In genomic region chr13:30742896-30743295, GRCh38 we compare ENCODE assay signal across 10 cellular contexts. TPM values are rescaled to one million over a fixed set of nuclear protein-coding genes. Genes with fewer than 3 reads are reported as not detected.
DNase-seq lines count a peak whose midpoint lies in the region; ATAC-seq, FAIRE-seq and TF ChIP-seq lines count a peak whose summit lies in the region.
"Had no signal": no experiment of that assay in that cellular context is flagged by ENCODE, and none has a peak within 500 bp of the region (broad histone marks: within the 10 kb centered on the region; RNA-seq: fewer than 3 reads in every experiment).

No MANE protein-coding gene starts in this region.

- no peaks in the 10 kb centered on the region for H3K9me3 Mint-ChIP-seq in CD4-positive, alpha-beta T cell

- H3K27ac Mint-ChIP-seq in CD4-positive, alpha-beta T cell: peak overlapping the region; percentile 50

- TF ChIP-seq CTCF in CD4-positive, alpha-beta T cell (IDR thresholded peaks at IDR 0.05): no peak
- TF ChIP-seq CTCF in Peyer's patch (IDR thresholded peaks at IDR 0.05) (no peak), endothelial cell of umbilical vein (IDR thresholded peaks at IDR 0.05; ENCODE audit: extremely low read depth in 1 of 2, insufficient read depth in 1 of 2, low read depth in 1 of 2, low read length in 2 of 2) (no peak), OCI-LY7 (conservative IDR thresholded peaks at IDR 0.05; ENCODE audit: low read length) (no peak)

- H3K36me3 Mint-ChIP-seq in CD4-positive, alpha-beta T cell (ENCODE audit: low read depth): peaks cover 51% of the 10 kb centered on the region

- H2AFZ ChIP-seq in endothelial cell of umbilical vein (ENCODE audit: low read depth, low read length) (no peak overlapping the region), OCI-LY7 (ENCODE audit: low read length) (no peak overlapping the region)

- no peak overlapping the region for H3K9ac ChIP-seq in endothelial cell of umbilical vein (replicated peaks; ENCODE audit: extremely low read depth, insufficient read depth, low read length)

- CTCF ChIA-PET in CD4-positive, alpha-beta T cell (lab: Charles Lee): no interaction called here
- CTCF ChIA-PET in endothelial cell of umbilical vein (lab: Charles Lee) (interaction anchor here (0.8 to 2.6 kb wide), 6 partner anchors 10 to 302 kb away, joined by 3 to 13 read pairs (median 6); no protein-coding TSS in a partner anchor), OCI-LY7 (lab: Charles Lee; ENCODE audit: unreplicated experiment) (no interaction called here)

- H3K4me3 ChIP-seq in Peyer's patch (no peak overlapping the region), endothelial cell of umbilical vein (replicated peaks in 1 of 3; ENCODE audit: insufficient read depth in 1 of 3, low read depth in 1 of 3, low read length in 3 of 3) (no peak overlapping the region), OCI-LY7 (ENCODE audit: low read depth, low read length, poor library complexity, severe bottlenecking) (no peak overlapping the region)
- H3K4me3 ChIP-seq: suprapubic skin had no signal

- H3K27me3 Mint-ChIP-seq in CD4-positive, alpha-beta T cell: no peaks in the 10 kb centered on the region

- H3K4me1 ChIP-seq in Peyer's patch (peaks cover 6 to 52% (median 12%) of the 10 kb centered on the region in 4 donors), endothelial cell of umbilical vein (ENCODE audit: control insufficient read depth, extremely low read depth, insufficient read depth, low read length) (peaks cover 57% of the 10 kb centered on the region), OCI-LY7 (ENCODE audit: insufficient read depth, low read length, poor library complexity, severe bottlenecking) (peaks cover 36% of the 10 kb centered on the region)

- peak overlapping the region; percentile 39 for H3K4me2 ChIP-seq in endothelial cell of umbilical vein (ENCODE audit: insufficient read depth, low read length)
- no peak overlapping the region for H3K4me2 ChIP-seq in OCI-LY7 (ENCODE audit: low read length)

- peak overlapping the region; percentile 65 for H3K4me3 Mint-ChIP-seq in CD4-positive, alpha-beta T cell

- DNase-seq in CD4-positive, alpha-beta T cell: no peak
- DNase-seq in Peyer's patch (no peak), endothelial cell of umbilical vein (ENCODE audit: low read depth, low spot score) (no peak), sciatic nerve (ENCODE audit: low spot score) (no peak), Kasumi-1 (lab: John Stamatoyannopoulos, UW) (no peak), OCI-LY7 (ENCODE audit: low spot score) (no peak), posterior cingulate gyrus (no peak)
- DNase-seq: NCI-H510A treated with DMSO at 0.1 percent for 48 hours had no signal

- H3K27me3 ChIP-seq in CD4-positive, alpha-beta T cell (ENCODE audit: control insufficient read depth, insufficient read depth, low read length): no peaks in the 10 kb centered on the region
- no peaks in the 10 kb centered on the region for H3K27me3 ChIP-seq in Peyer's patch
- H3K27me3 ChIP-seq in endothelial cell of umbilical vein (ENCODE audit: control insufficient read depth in 2 of 2, insufficient read depth in 2 of 2, low read length in 2 of 2): no peaks in the 10 kb centered on the region
- H3K27me3 ChIP-seq: suprapubic skin had no signal

- no peaks in the 10 kb centered on the region for H3K9me1 ChIP-seq in endothelial cell of umbilical vein (replicated peaks; ENCODE audit: control insufficient read depth, extremely low read depth, insufficient read depth, low read length)

- H3K4me1 Mint-ChIP-seq in CD4-positive, alpha-beta T cell (ENCODE audit: low read depth): peaks cover 67% of the 10 kb centered on the region

- POLR2A ChIA-PET in CD4-positive, alpha-beta T cell (lab: Charles Lee): interaction anchor here (2.0 kb wide), 1 partner anchor 125 kb away, joined by 8 read pairs; the partner anchor contains the start of gene USPL1
- POLR2A ChIA-PET in endothelial cell of umbilical vein (lab: Charles Lee): no interaction called here
- POLR2A ChIA-PET in OCI-LY7 (lab: Charles Lee): interaction anchor here (0.6 to 0.9 kb wide), 2 partner anchors 94 to 793 kb away, joined by 3 read pairs; no protein-coding TSS in a partner anchor

- no peaks in the 10 kb centered on the region for H4K20me1 ChIP-seq in endothelial cell of umbilical vein (replicated peaks; ENCODE audit: control insufficient read depth, extremely low read depth, insufficient read depth, low read length)
- H4K20me1 ChIP-seq in OCI-LY7 (ENCODE audit: insufficient read depth, low read length): no peaks in the 10 kb centered on the region

- H3K36me3 ChIP-seq in Peyer's patch: no peaks in the 10 kb centered on the region
- no peaks in the 10 kb centered on the region for H3K36me3 ChIP-seq in endothelial cell of umbilical vein (ENCODE audit: control insufficient read depth in 2 of 2, extremely low read depth in 1 of 2, insufficient read depth in 2 of 2, low read length in 2 of 2)
- H3K36me3 ChIP-seq in OCI-LY7 (ENCODE audit: insufficient read depth, low read length): peaks cover 37% of the 10 kb centered on the region
- H3K36me3 ChIP-seq: suprapubic skin had no signal

- no peak for FAIRE-seq in endothelial cell of umbilical vein (lab: Jason Lieb, UNC)

- no peak for TF ChIP-seq POLR2A in Peyer's patch (IDR thresholded peaks at IDR 0.05)
- no peak for TF ChIP-seq POLR2A in endothelial cell of umbilical vein (IDR thresholded peaks at IDR 0.05; ENCODE audit: low read depth, low read length)

- ATAC-seq in CD4-positive, alpha-beta T cell (ENCODE audit: poor library complexity): no peak
- peak; percentile 2 for ATAC-seq in sciatic nerve
- no peak for ATAC-seq in GM21360 (IDR thresholded peaks at IDR 0.05; ENCODE audit: unreplicated experiment)

- dilution Hi-C loops in endothelial cell of umbilical vein (cut with MboI; ENCODE audit: extremely low pct_ligation_motif_present, low sequenced_read_pairs): no loop called here

- no peak overlapping the region for H3K27ac ChIP-seq in CD4-positive, alpha-beta T cell (ENCODE audit: low read depth, low read length)
- H3K27ac ChIP-seq in Peyer's patch (peak overlapping the region; percentile 62 to 86 (median 72)), endothelial cell of umbilical vein (ENCODE audit: insufficient read depth, low read depth, low read length) (peak overlapping the region; percentile 87), OCI-LY7 (ENCODE audit: low read depth, low read length, poor library complexity, severe bottlenecking) (no peak overlapping the region)
- H3K27ac ChIP-seq: suprapubic skin had no signal

- intact Hi-C loops in CD4-positive, alpha-beta T cell (cut with DNase I, micrococcal nuclease): loop anchor here (5.0 to 10.0 kb wide), 2 partner anchors 128 to 371 kb away; partner anchors contain the start of gene USPL1 (in 1 of the 2)
- intact Hi-C loops in endothelial cell of umbilical vein (cut with micrococcal nuclease): loop anchor here (1.0 to 5.0 kb wide), 5 partner anchors 30 to 419 kb away; partner anchors contain the start of genes HSPH1 and USPL1
- intact Hi-C loops in sciatic nerve (cut with DNase I): no loop called here
- intact Hi-C loops in OCI-LY7 (cut with micrococcal nuclease; ENCODE audit: unreplicated experiment): no loop called here
- intact Hi-C loops in posterior cingulate gyrus (cut with DNase I): no loop called here

- BruUV-seq in endothelial cell of umbilical vein (replicated peaks; lab: Mats Ljungman, UMichigan): no TSS peak
- BruUV-seq in OCI-LY7 (replicated peaks; lab: Mats Ljungman, UMichigan): no TSS peak

- H3K9me3 ChIP-seq in CD4-positive, alpha-beta T cell (ENCODE audit: control insufficient read depth, low read length): no peaks in the 10 kb centered on the region
- no peaks in the 10 kb centered on the region for H3K9me3 ChIP-seq in Peyer's patch
- no peaks in the 10 kb centered on the region for H3K9me3 ChIP-seq in endothelial cell of umbilical vein (replicated peaks; ENCODE audit: control insufficient read depth, insufficient read depth, low read length)
- H3K9me3 ChIP-seq in OCI-LY7 (ENCODE audit: low read length): no peaks in the 10 kb centered on the region
- H3K9me3 ChIP-seq: suprapubic skin had no signal

- H3K9me2 ChIP-seq in OCI-LY7 (ENCODE audit: insufficient read depth, low read length): no peaks in the 10 kb centered on the region

- H3K79me2 ChIP-seq in endothelial cell of umbilical vein (ENCODE audit: control insufficient read depth, insufficient read depth, low read length): no peaks in the 10 kb centered on the region
- peaks cover 2% of the 10 kb centered on the region; the same call in 1 of the 2 replicates for H3K79me2 ChIP-seq in OCI-LY7 (ENCODE audit: insufficient read depth, low read depth, low read length)

TF ChIP-seq in endothelial cell of umbilical vein, 7 proteins besides CTCF, POLR2A, EP300 and RAD21:
- no peak for TF ChIP-seq MAX (IDR thresholded peaks at IDR 0.05; ENCODE audit: insufficient read depth, insufficient read length)
- no peak for TF ChIP-seq FOS (IDR thresholded peaks at IDR 0.05; ENCODE audit: borderline replicate concordance, insufficient read depth, low read length)
- no peak for TF ChIP-seq EZH2 (IDR thresholded peaks at IDR 0.05; ENCODE audit: borderline replicate concordance, low read depth, low read length, severe bottlenecking)
- no peak for TF ChIP-seq JUN (IDR thresholded peaks at IDR 0.05; ENCODE audit: borderline replicate concordance, insufficient read depth, insufficient read length, low read depth)
- no peak for TF ChIP-seq GATA2 (IDR thresholded peaks at IDR 0.05; ENCODE audit: insufficient read depth, insufficient read length, low read depth, low read length)
- TF ChIP-seq POLR2AphosphoS5 (IDR thresholded peaks at IDR 0.05; ENCODE audit: insufficient read depth, low read depth, low read length): no peak
- no peak for TF ChIP-seq MYC (IDR thresholded peaks at IDR 0.05; ENCODE audit: low read depth, low read length)

RNA-seq across cellular contexts. Expression of gene ALOX5AP, which starts 7.6 kb away (rescaled TPM):
- total RNA-seq in CD4-positive, alpha-beta T cell: 10 to 100 TPM; 16.5 to 19.0 TPM
- total RNA-seq in Peyer's patch (10 to 100 TPM in 2 of 4 donors, 1 to 10 TPM in 2; 7.6 to 19.8 (median 13.2) TPM), endothelial cell of umbilical vein (0.60 TPM in 1 of 2 replicates, not detected in the other), sciatic nerve (21.8 TPM), OCI-LY7 (2022) (90.9 and 94.4 TPM in 2 replicates)
- 1.4 and 1.8 TPM in 2 replicates for polyA plus RNA-seq in endothelial cell of umbilical vein
- polyA plus RNA-seq in endothelial cell of umbilical vein (2011; cell fraction: cytosol; rRNA removed): 1.1 and 1.7 TPM in 2 replicates
- polyA plus RNA-seq in endothelial cell of umbilical vein (2011; cell fraction: nucleus; rRNA removed): 0.25 and 0.45 TPM in 2 replicates
- polyA plus RNA-seq in endothelial cell of umbilical vein (2012): 1.6 and 4.8 TPM in 2 replicates
- polyA minus RNA-seq in endothelial cell of umbilical vein: 1.2 TPM in 1 of 2 replicates, not detected in the other
- not detected for polyA minus RNA-seq in endothelial cell of umbilical vein (2011; cell fraction: cytosol; rRNA and poly(A)+ RNA removed)
- polyA minus RNA-seq in endothelial cell of umbilical vein (2011; cell fraction: nucleus; rRNA and poly(A)+ RNA removed): not detected in 2 replicates
- 62.1 and 89.9 TPM in 2 replicates for total RNA-seq in OCI-LY7 (2014; rRNA removed; shearing (Covaris generic))

Comparison
In these comparisons a context has a peak if more than half of its experiments do, and no peak if none do; other contexts are left out.
1. H3K27ac ChIP-seq: peak in Peyer's patch (4 of 4) and endothelial cell of umbilical vein (single experiment); none in CD4-positive, alpha-beta T cell (single experiment) and OCI-LY7 (single experiment).
2. intact Hi-C loops: an anchor here in CD4-positive, alpha-beta T cell (5.0 to 10.0 kb wide) and endothelial cell of umbilical vein (1.0 to 5.0 kb wide); none called in sciatic nerve, OCI-LY7 and posterior cingulate gyrus.